Comparison of ENCODE assay signal across 14 cellular contexts in genomic region chr10:6621536-6621935, GRCh38. TPM values are rescaled to one million over a fixed set of nuclear protein-coding genes. Genes with fewer than 3 reads are reported as not detected.
DNase-seq lines count a peak whose midpoint lies in the region; FAIRE-seq and TF ChIP-seq lines count a peak whose summit lies in the region.
"Had no signal": no experiment of that assay in that cellular context is flagged by ENCODE, and none has a peak within 500 bp of the region (broad histone marks: within the 10 kb centered on the region; RNA-seq: fewer than 3 reads in every experiment).

No MANE protein-coding gene starts in this region.

- H3K9me3 ChIP-seq in astrocyte (ENCODE audit: insufficient read depth, low read depth, low read length): no peaks in the 10 kb centered on the region
- no peaks in the 10 kb centered on the region for H3K9me3 ChIP-seq in kidney (ENCODE audit: control insufficient read depth in 1 of 2, low read length in 2 of 2)
- H3K9me3 ChIP-seq: BE2C had no signal

- no peak for FAIRE-seq in astrocyte (lab: Jason Lieb, UNC)
- FAIRE-seq in kidney (lab: Jason Lieb, UNC): no peak
- FAIRE-seq: islet of Langerhans had no signal

- H3K27me3 Mint-ChIP-seq in astrocyte (ENCODE audit: low read depth, unreplicated experiment): peaks cover 12% of the 10 kb centered on the region
- H3K27me3 Mint-ChIP-seq in type B pancreatic cell: peaks cover 47% of the 10 kb centered on the region

- H4K20me1 ChIP-seq in astrocyte (ENCODE audit: insufficient read depth, low read length): no peaks in the 10 kb centered on the region

- H3K27ac Mint-ChIP-seq in astrocyte (ENCODE audit: unreplicated experiment): no peak overlapping the region
- H3K27ac Mint-ChIP-seq in type B pancreatic cell: no peak overlapping the region
- H3K27ac Mint-ChIP-seq: stimulated activated memory B cell treated with anti-CD40 and anti-IgM and Interleukin-4, amounts not matched to agents 10 μg/mL and 1 μg/mL and 100 μg/mL, for 72 hours had no signal

- intact Hi-C loops in kidney (cut with DNase I): no loop called here

- H3K4me3 ChIP-seq in HFF-Myc (replicated peaks; ENCODE audit: low read depth, low read length): no peak overlapping the region
- no peak overlapping the region for H3K4me3 ChIP-seq in astrocyte (ENCODE audit: insufficient read depth, low read depth, low read length)
- H3K4me3 ChIP-seq in coronary artery: no peak overlapping the region
- no peak overlapping the region for H3K4me3 ChIP-seq in kidney (ENCODE audit: low read length in 2 of 2)

- H3K9me3 Mint-ChIP-seq in astrocyte (ENCODE audit: unreplicated experiment) (no peaks in the 10 kb centered on the region), type B pancreatic cell (no peaks in the 10 kb centered on the region)
- H3K9me3 Mint-ChIP-seq: stimulated activated memory B cell treated with anti-CD40 and anti-IgM and Interleukin-4, amounts not matched to agents 10 μg/mL and 1 μg/mL and 100 μg/mL, for 72 hours had no signal

- TF ChIP-seq CTCF in HFF-Myc (IDR thresholded peaks at IDR 0.05; ENCODE audit: low read depth, low read length, missing control alignments): no peak
- TF ChIP-seq CTCF in astrocyte (IDR thresholded peaks at IDR 0.05; ENCODE audit: insufficient read depth, low read depth, low read length): no peak
- TF ChIP-seq CTCF in coronary artery (IDR thresholded peaks at IDR 0.05): no peak
- TF ChIP-seq CTCF in type B pancreatic cell (conservative IDR thresholded peaks at IDR 0.05): no peak
- no peak for TF ChIP-seq CTCF in kidney (IDR thresholded peaks at IDR 0.05; ENCODE audit: borderline replicate concordance, extremely low read depth, insufficient read depth)

- H3K4me2 ChIP-seq in astrocyte (ENCODE audit: low read length): no peak overlapping the region

- H3K79me2 ChIP-seq in astrocyte (ENCODE audit: insufficient read depth, low read length): no peaks in the 10 kb centered on the region

- no peak overlapping the region for H2AFZ ChIP-seq in astrocyte (ENCODE audit: low read depth, low read length)

- peaks cover 10% of the 10 kb centered on the region for H3K4me1 Mint-ChIP-seq in astrocyte (ENCODE audit: low read depth, unreplicated experiment)
- peaks cover 5% of the 10 kb centered on the region for H3K4me1 Mint-ChIP-seq in type B pancreatic cell (ENCODE audit: unreplicated experiment)
- H3K4me1 Mint-ChIP-seq: stimulated activated memory B cell treated with anti-CD40 and anti-IgM and Interleukin-4, amounts not matched to agents 10 μg/mL and 1 μg/mL and 100 μg/mL, for 72 hours had no signal

- H3K4me1 ChIP-seq in astrocyte (ENCODE audit: insufficient read depth, low read length) (no peaks in the 10 kb centered on the region), kidney (ENCODE audit: control insufficient read depth in 1 of 2, insufficient read depth in 1 of 2, low read depth in 1 of 2, low read length in 2 of 2) (no peaks in the 10 kb centered on the region)
- H3K4me1 ChIP-seq: BE2C had no signal

- DNase-seq in AG08395 (ENCODE audit: low spot score) (peak; percentile 14), HFF-Myc (ENCODE audit: extremely low read depth, low read depth) (peak; percentile 9), astrocyte (ENCODE audit: low read depth) (peak; percentile 23), kidney tubule cell (ENCODE audit: low spot score) (peak; percentile 28), coronary artery (ENCODE audit: low spot score) (no peak), type B pancreatic cell (ENCODE audit: extremely low spot score, unreplicated experiment) (no peak), NCI-H526 treated with DMSO at 0.1 percent for 48 hours (lab: John Stamatoyannopoulos, UW) (no peak), kidney (no peak)
- DNase-seq: activated CD8-positive, alpha-beta memory T cell treated with anti-CD3 and anti-CD28 coated beads, Interleukin-2, amount 50 U/mL, for 4 hours; BE2C; stimulated activated CD4-positive, alpha-beta T cell treated with anti-CD3 and anti-CD28 coated beads, Interleukin-4, amount 100 ng/mL, for 24 hours; WERI-Rb-1 had no signal

- H3K36me3 ChIP-seq in astrocyte (ENCODE audit: insufficient read depth, low read length): no peaks in the 10 kb centered on the region
- H3K36me3 ChIP-seq in kidney (ENCODE audit: control insufficient read depth in 1 of 2, insufficient read depth in 2 of 2, low read length in 2 of 2): no peaks in the 10 kb centered on the region
- H3K36me3 ChIP-seq: BE2C, WERI-Rb-1 had no signal

- H3K36me3 Mint-ChIP-seq in astrocyte (ENCODE audit: low read depth, unreplicated experiment) (no peaks in the 10 kb centered on the region), type B pancreatic cell (no peaks in the 10 kb centered on the region)
- H3K36me3 Mint-ChIP-seq: stimulated activated memory B cell treated with anti-CD40 and anti-IgM and Interleukin-4, amounts not matched to agents 10 μg/mL and 1 μg/mL and 100 μg/mL, for 72 hours had no signal

- H3K9ac ChIP-seq in astrocyte (ENCODE audit: low read length): no peak overlapping the region
- no peak overlapping the region for H3K9ac ChIP-seq in kidney (ENCODE audit: low read length in 2 of 2)

- no peaks in the 10 kb centered on the region for H3K27me3 ChIP-seq in astrocyte (ENCODE audit: insufficient read depth, low read length)
- H3K27me3 ChIP-seq: BE2C had no signal

- H3K4me3 Mint-ChIP-seq in astrocyte (ENCODE audit: unreplicated experiment) (no peak overlapping the region), type B pancreatic cell (no peak overlapping the region)
- H3K4me3 Mint-ChIP-seq: stimulated activated memory B cell treated with anti-CD40 and anti-IgM and Interleukin-4, amounts not matched to agents 10 μg/mL and 1 μg/mL and 100 μg/mL, for 72 hours had no signal

- H3K27ac ChIP-seq in astrocyte (ENCODE audit: low read depth, low read length) (no peak overlapping the region), coronary artery (no peak overlapping the region), kidney (ENCODE audit: low read depth in 2 of 2, low read length in 2 of 2) (no peak overlapping the region)
- H3K27ac ChIP-seq: WERI-Rb-1 had no signal

RNA-seq across cellular contexts. Expression of gene PRKCQ, which starts 41.5 kb away (rescaled TPM):
- total RNA-seq in astrocyte (1.9 and 2.1 TPM in 2 replicates), type B pancreatic cell (ENCODE audit: low replicate concordance) (1.6 and 2.0 TPM in 2 replicates), kidney (17.5 TPM)
- 6.1 TPM for polyA plus RNA-seq in kidney (ENCODE audit: insufficient read depth, low read depth, low replicate concordance)

Comparison
In these comparisons a context has a peak if more than half of its experiments do, and no peak if none do; other contexts are left out.
1. DNase-seq: peak in AG08395 (single experiment), HFF-Myc (single experiment), astrocyte (single experiment) and kidney tubule cell (single experiment); none in coronary artery (single experiment), type B pancreatic cell (single experiment), NCI-H526 treated with DMSO at 0.1 percent for 48 hours (single experiment) and kidney (single experiment).